7 cellular contexts compared by ENCODE assay signal in the genomic region with DNA sequence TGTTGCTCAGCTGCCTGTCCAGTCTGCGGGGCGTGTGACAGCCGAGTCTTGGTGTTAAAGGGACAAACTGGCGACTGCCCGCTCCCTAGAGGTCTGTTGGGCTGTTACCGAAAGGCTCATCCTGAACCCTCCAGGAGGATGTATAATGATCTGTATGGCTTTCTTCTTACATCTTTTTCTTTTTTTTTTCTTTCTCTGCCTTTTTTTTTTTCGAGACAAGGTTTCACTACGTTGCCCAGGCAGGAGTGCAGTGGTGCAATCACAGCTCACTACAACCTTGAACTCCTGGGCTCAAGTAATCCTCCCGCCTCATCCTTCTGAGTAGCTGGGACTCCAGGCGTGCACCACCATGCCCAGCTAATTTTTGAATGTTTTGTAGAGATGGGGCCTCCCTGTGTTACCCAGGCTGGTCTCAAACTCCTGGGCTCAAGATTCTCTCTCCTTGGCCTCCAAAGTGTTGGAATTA. TPM values are rescaled to one million over a fixed set of nuclear protein-coding genes. Genes with fewer than 3 reads are reported as not detected.
DNase-seq lines count a peak whose midpoint lies in the region; ATAC-seq lines count a peak whose summit lies in the region.

No MANE protein-coding gene starts in this region.

- intact Hi-C loops in activated T-helper 2 cell treated with anti-CD3 and anti-CD28 coated beads, Interferon-gamma antibody, Interleukin-2, Interleukin-4, amounts not matched to agents 10 μg/mL and 5 μg/mL and 100 μg/mL, durations not matched to agents 14 hours and 24 hours and 36 hours (cut with micrococcal nuclease) = loop anchor here (1.0 to 5.0 kb wide), 3 partner anchors 13 to 267 kb away; partner anchors contain the start of genes ZDHHC4 and ZNF316

- ATAC-seq in GM18861 (IDR thresholded peaks at IDR 0.05; ENCODE audit: unreplicated experiment) (peak; percentile 8), HG03280 (IDR thresholded peaks at IDR 0.05; ENCODE audit: unreplicated experiment) (peak; percentile 24)

- H3K27ac Mint-ChIP-seq in activated T-helper 2 cell treated with anti-CD3 and anti-CD28 coated beads, Interferon-gamma antibody, Interleukin-2, Interleukin-4, amounts not matched to agents 10 μg/mL and 5 μg/mL and 100 μg/mL, durations not matched to agents 14 hours and 24 hours and 36 hours = peak overlapping the region; percentile 90
- H3K27ac Mint-ChIP-seq in immature natural killer cell = peak overlapping the region; percentile 79 to 94 (median 92)

- H3K27ac ChIP-seq in substantia nigra (ENCODE audit: low read depth, low read length, poor library complexity, severe bottlenecking) = peak overlapping the region; percentile 65

- H3K4me3 Mint-ChIP-seq in activated T-helper 2 cell treated with anti-CD3 and anti-CD28 coated beads, Interferon-gamma antibody, Interleukin-2, Interleukin-4, amounts not matched to agents 10 μg/mL and 5 μg/mL and 100 μg/mL, durations not matched to agents 14 hours and 24 hours and 36 hours (ENCODE audit: low read depth) = peak overlapping the region; percentile 96
- peak overlapping the region; percentile 87 to 95 (median 91) for H3K4me3 Mint-ChIP-seq in immature natural killer cell

- peaks cover 12% of the 10 kb centered on the region for H3K4me1 Mint-ChIP-seq in activated T-helper 2 cell treated with anti-CD3 and anti-CD28 coated beads, Interferon-gamma antibody, Interleukin-2, Interleukin-4, amounts not matched to agents 10 μg/mL and 5 μg/mL and 100 μg/mL, durations not matched to agents 14 hours and 24 hours and 36 hours (ENCODE audit: low read depth)
- H3K4me1 Mint-ChIP-seq in immature natural killer cell = peaks cover 19 to 24% of the 10 kb centered on the region in 2 donors

- H3K9me3 Mint-ChIP-seq in activated T-helper 2 cell treated with anti-CD3 and anti-CD28 coated beads, Interferon-gamma antibody, Interleukin-2, Interleukin-4, amounts not matched to agents 10 μg/mL and 5 μg/mL and 100 μg/mL, durations not matched to agents 14 hours and 24 hours and 36 hours = no peaks in the 10 kb centered on the region
- no peaks in the 10 kb centered on the region for H3K9me3 Mint-ChIP-seq in immature natural killer cell

- H3K36me3 Mint-ChIP-seq in activated T-helper 2 cell treated with anti-CD3 and anti-CD28 coated beads, Interferon-gamma antibody, Interleukin-2, Interleukin-4, amounts not matched to agents 10 μg/mL and 5 μg/mL and 100 μg/mL, durations not matched to agents 14 hours and 24 hours and 36 hours (ENCODE audit: low read depth) = peaks cover 64% of the 10 kb centered on the region
- peaks cover 7 to 32% (median 16%) of the 10 kb centered on the region in 3 donors for H3K36me3 Mint-ChIP-seq in immature natural killer cell

- no peaks in the 10 kb centered on the region for H3K27me3 Mint-ChIP-seq in activated T-helper 2 cell treated with anti-CD3 and anti-CD28 coated beads, Interferon-gamma antibody, Interleukin-2, Interleukin-4, amounts not matched to agents 10 μg/mL and 5 μg/mL and 100 μg/mL, durations not matched to agents 14 hours and 24 hours and 36 hours (ENCODE audit: low read depth)
- peaks cover 12 to 17% (median 15%) of the 10 kb centered on the region in 3 donors for H3K27me3 Mint-ChIP-seq in immature natural killer cell (ENCODE audit: low read depth in 3 of 3)

- no peak for DNase-seq in activated T-helper 2 cell treated with anti-CD3 and anti-CD28 coated beads, Interferon-gamma antibody, Interleukin-2, Interleukin-4, amounts not matched to agents 10 μg/mL and 5 μg/mL and 100 μg/mL, durations not matched to agents 14 hours and 24 hours and 36 hours (ENCODE audit: low spot score)
- DNase-seq in immature natural killer cell (no peak), substantia nigra (lab: John Stamatoyannopoulos, UW) (peak in 1 of 49 donors; percentile 49), inferior parietal cortex (ENCODE audit: extremely low spot score) (no peak), iPS-NIHi11 (ENCODE audit: low spot score) (no peak)

RNA-seq across cellular contexts. Expression of gene INTS15, which starts 0.9 kb away (rescaled TPM):
- 41.1 and 42.1 TPM in 2 replicates for total RNA-seq in activated T-helper 2 cell treated with anti-CD3 and anti-CD28 coated beads, Interferon-gamma antibody, Interleukin-2, Interleukin-4, amounts not matched to agents 10 μg/mL and 5 μg/mL and 100 μg/mL, durations not matched to agents 14 hours and 24 hours and 36 hours
- polyA plus RNA-seq in immature natural killer cell = 10 to 100 TPM; 20.9 to 47.1 (median 30.8) TPM

RNA-seq across cellular contexts. Expression of gene ZDHHC4, which starts 13.4 kb away (rescaled TPM):
- total RNA-seq in activated T-helper 2 cell treated with anti-CD3 and anti-CD28 coated beads, Interferon-gamma antibody, Interleukin-2, Interleukin-4, amounts not matched to agents 10 μg/mL and 5 μg/mL and 100 μg/mL, durations not matched to agents 14 hours and 24 hours and 36 hours = 23.9 and 29.9 TPM in 2 replicates
- 100 to 1,000 TPM in 1 of 3 donors, 10 to 100 TPM in 2; 60.5 to 135 (median 69.4) TPM for polyA plus RNA-seq in immature natural killer cell

RNA-seq across cellular contexts. Expression of gene ZNF853, which starts 24.7 kb away (rescaled TPM):
- total RNA-seq in activated T-helper 2 cell treated with anti-CD3 and anti-CD28 coated beads, Interferon-gamma antibody, Interleukin-2, Interleukin-4, amounts not matched to agents 10 μg/mL and 5 μg/mL and 100 μg/mL, durations not matched to agents 14 hours and 24 hours and 36 hours = 0.23 TPM in 2 replicates
- polyA plus RNA-seq in immature natural killer cell = 1 to 10 TPM in 2 of 3 donors, under 1 TPM in 1; 0.83 to 5.5 (median 3.4) TPM

RNA-seq across cellular contexts. Expression of gene GRID2IP, which starts 39.4 kb away (rescaled TPM):
- 0.18 and 0.23 TPM in 2 replicates for total RNA-seq in activated T-helper 2 cell treated with anti-CD3 and anti-CD28 coated beads, Interferon-gamma antibody, Interleukin-2, Interleukin-4, amounts not matched to agents 10 μg/mL and 5 μg/mL and 100 μg/mL, durations not matched to agents 14 hours and 24 hours and 36 hours
- polyA plus RNA-seq in immature natural killer cell = under 1 TPM in 1 of 3 donors, not detected in 2; 0.21 TPM

RNA-seq across cellular contexts. Expression of gene ZNF316, which starts 46.4 kb away (rescaled TPM):
- 21.9 and 24.6 TPM in 2 replicates for total RNA-seq in activated T-helper 2 cell treated with anti-CD3 and anti-CD28 coated beads, Interferon-gamma antibody, Interleukin-2, Interleukin-4, amounts not matched to agents 10 μg/mL and 5 μg/mL and 100 μg/mL, durations not matched to agents 14 hours and 24 hours and 36 hours
- 1 to 10 TPM in 2 of 3 donors, under 1 TPM in 1; 0.97 to 3.5 (median 1.7) TPM for polyA plus RNA-seq in immature natural killer cell
